8 cellular contexts compared by ENCODE assay signal in genomic region chr17:9768381-9768934, GRCh38. TPM values are rescaled to one million over a fixed set of nuclear protein-coding genes. Genes with fewer than 3 reads are reported as not detected.
DNase-seq lines count a peak whose midpoint lies in the region; ATAC-seq, FAIRE-seq and TF ChIP-seq lines count a peak whose summit lies in the region.

No MANE protein-coding gene starts in this region.

- CTCF ChIA-PET in AG04450 (lab: Charles Lee): interaction anchor here (0.6 to 1.2 kb wide), 6 partner anchors 10 to 484 kb away, joined by 3 to 5 read pairs (median 3); partner anchors contain the start of genes CFAP52 and STX8

- no peaks in the 10 kb centered on the region for H3K4me1 ChIP-seq in psoas muscle

- TF ChIP-seq CTCF in AG04450 (IDR thresholded peaks at IDR 0.05; ENCODE audit: low read depth, low read length) (peak; percentile 26; the same call in 1 of the 2 replicates), psoas muscle (IDR thresholded peaks at IDR 0.05) (peak; percentile 70)

- TF ChIP-seq POLR2A in GM12891 (IDR thresholded peaks at IDR 0.05; ENCODE audit: low read depth, low read length): no peak
- no peak for TF ChIP-seq POLR2A in erythroblast (IDR thresholded peaks at IDR 0.05; ENCODE audit: low read length)

- no peak for FAIRE-seq in GM12891 (lab: Jason Lieb, UNC)

- no peaks in the 10 kb centered on the region for H3K36me3 ChIP-seq in psoas muscle (ENCODE audit: insufficient read depth in 1 of 2, low read depth in 1 of 2)

- POLR2A ChIA-PET in AG04450 (lab: Yijun Ruan, JAX): no interaction called here

- peaks cover 41% of the 10 kb centered on the region for H3K9me3 ChIP-seq in AG04450 (ENCODE audit: control insufficient read depth, insufficient read depth, low read length)
- no peaks in the 10 kb centered on the region for H3K9me3 ChIP-seq in psoas muscle

- WGBS in psoas muscle, 3 donors: 38 to 41% (median 39%) methylated on average over 5 of the region's 5 CpGs

- H3K4me3 ChIP-seq in AG04450 (ENCODE audit: low read depth, low read length) (no peak overlapping the region), psoas muscle (no peak overlapping the region)

- DNase-seq in AG04450 (ENCODE audit: low read depth, low spot score): no peak
- peak; percentile 30 for DNase-seq in GM12891 (ENCODE audit: insufficient read length, low spot score)
- peak; percentile 44 for DNase-seq in OCI-M1 (lab: John Stamatoyannopoulos, UW)
- peak; percentile 30 to 57 for DNase-seq in erythroblast (lab: John Stamatoyannopoulos, UW)
- DNase-seq in psoas muscle: no peak
- DNase-seq in cortex of kidney (lab: John Stamatoyannopoulos, UW): no peak

- no peak overlapping the region for H3K27ac ChIP-seq in AG04450 (ENCODE audit: low read depth, low read length)
- H3K27ac ChIP-seq in psoas muscle: no peak overlapping the region

- intact Hi-C loops in psoas muscle (cut with DNase I): loop anchor here in 1 of 2 donors (5.0 kb wide), 1 partner anchor 36 kb away; no protein-coding TSS in a partner anchor

- peak in 3 of 4 donors; percentile 47 to 65 (median 55) for ATAC-seq in psoas muscle
- ATAC-seq in HG03097 (IDR thresholded peaks at IDR 0.05; ENCODE audit: low FRiP score, unreplicated experiment): no peak
- ATAC-seq in GM19397 (IDR thresholded peaks at IDR 0.05; ENCODE audit: unreplicated experiment): no peak

- H3K27me3 ChIP-seq in AG04450 (ENCODE audit: control insufficient read depth, insufficient read depth, low read length) (no peaks in the 10 kb centered on the region), psoas muscle (ENCODE audit: insufficient read depth in 3 of 3, low read length in 2 of 3) (peaks cover 0 to 17% (median 2%) of the 10 kb centered on the region in 3 donors)

TF ChIP-seq in GM12891, 5 proteins besides CTCF, POLR2A, EP300 and RAD21:
- TF ChIP-seq TAF1 (IDR thresholded peaks at IDR 0.05; ENCODE audit: low read depth, low read length) (no peak), SPI1 (IDR thresholded peaks at IDR 0.05; ENCODE audit: low read depth, low read length) (no peak), PAX5 (IDR thresholded peaks at IDR 0.05; ENCODE audit: insufficient read depth, low read length, severe bottlenecking) (no peak), POLR2AphosphoS5 (IDR thresholded peaks at IDR 0.05; ENCODE audit: low read depth, low read length) (no peak), POU2F2 (IDR thresholded peaks at IDR 0.05; ENCODE audit: low read depth, low read length) (no peak)

RNA-seq across cellular contexts. Expression of gene DHRS7C, which starts 22.9 kb away (rescaled TPM):
- polyA plus RNA-seq in AG04450 (2011; rRNA removed) (not detected in 2 replicates), psoas muscle (100 to 1,000 TPM in 1 of 3 donors, 10 to 100 TPM in 2; 26.9 to 112 (median 95.8) TPM)
- not detected in 2 replicates for polyA minus RNA-seq in AG04450 (2011; rRNA and poly(A)+ RNA removed)
- not detected for polyA plus RNA-seq in GM12891 (2012; ENCODE audit: low read depth, missing spikeins)
- 10 to 100 TPM; 34.3 to 73.3 (median 40.4) TPM for total RNA-seq in psoas muscle

RNA-seq across cellular contexts. Expression of gene GSG1L2, which starts 53.4 kb away (rescaled TPM):
- polyA plus RNA-seq in AG04450 (2011; rRNA removed) (not detected in 2 replicates), psoas muscle (not detected)
- not detected in 2 replicates for polyA minus RNA-seq in AG04450 (2011; rRNA and poly(A)+ RNA removed)
- not detected for polyA plus RNA-seq in GM12891 (2012; ENCODE audit: low read depth, missing spikeins)
- not detected for total RNA-seq in psoas muscle

RNA-seq across cellular contexts. Expression of gene GLP2R, which starts 57.3 kb away (rescaled TPM):
- 0.63 and 0.65 TPM in 2 replicates for polyA plus RNA-seq in AG04450 (2011; rRNA removed)
- 1.4 and 1.9 TPM in 2 replicates for polyA minus RNA-seq in AG04450 (2011; rRNA and poly(A)+ RNA removed)
- not detected for polyA plus RNA-seq in GM12891 (2012; ENCODE audit: low read depth, missing spikeins)
- total RNA-seq in psoas muscle: under 1 TPM in 2 of 4 donors, not detected in 2; 0.17 to 0.30 TPM
- under 1 TPM in 1 of 3 donors, not detected in 2; 0.12 TPM for polyA plus RNA-seq in psoas muscle

Comparison
In these comparisons a context has a peak if more than half of its experiments do, and no peak if none do; other contexts are left out.
1. DNase-seq: peak in GM12891 (single experiment), OCI-M1 (single experiment) and erythroblast (2 of 2); none in AG04450 (single experiment), psoas muscle (0 of 2) and cortex of kidney (single experiment).
2. ATAC-seq: peak in psoas muscle (3 of 4); none in HG03097 (single experiment) and GM19397 (single experiment).
3. RNA of gene DHRS7C, which starts 22.9 kb away (polyA plus RNA-seq): 26.9 to 112 TPM in psoas muscle; not detected in AG04450; every median in the first group is over 10 times any median in the second.